ENCODE assay signal across 27 cellular contexts in genomic region chr14:93532550-93532949, GRCh38.
"Had no signal": no experiment of that assay in that cellular context is flagged by ENCODE, and none has a peak within 500 bp of the region (broad histone marks: within the 10 kb centered on the region; RNA-seq: fewer than 3 reads in every experiment).

No MANE protein-coding gene starts in this region.

- DNase-seq: activated CD4-positive, alpha-beta memory T cell treated with anti-CD3 and anti-CD28 coated beads for 36 hours; activated CD4-positive, alpha-beta T cell treated with anti-CD3 and anti-CD28 coated beads, Interleukin-2, amount 10 ng/mL, durations not matched to agents 24 days and 14 days; activated CD4-positive, CD25-positive, alpha-beta regulatory T cell treated with anti-CD3 and anti-CD28 coated beads, Interleukin-2, amount 50 U/mL, for 72 hours; activated CD8-positive, alpha-beta memory T cell treated with anti-CD3 and anti-CD28 coated beads, Interleukin-2, amount 50 U/mL, for 4 hours; activated effector memory CD4-positive, alpha-beta T cell treated with anti-CD3 and anti-CD28 coated beads, Interleukin-2, amount 50 U/mL, for 16 hours; activated naive CD4-positive, alpha-beta T cell treated with anti-CD3 and anti-CD28 coated beads for 36 hours; activated naive CD8-positive, alpha-beta T cell treated with anti-CD3 and anti-CD28 coated beads for 36 hours; activated T-cell treated with anti-CD3 and anti-CD28 coated beads, Interleukin-2, amount 50 U/mL, for 1 hour; adrenal gland; aorta; body of pancreas; colonic mucosa; effector CD8-positive, alpha-beta T cell; erythroblast; gastrocnemius medialis; glutamatergic neuron; left cardiac atrium; left ventricle myocardium superior; naive B cell; psoas muscle; sigmoid colon; small intestine; stimulated activated CD4-positive, alpha-beta T cell treated with anti-CD3 and anti-CD28 coated beads, Interleukin-4, amount 100 ng/mL, for 24 hours; stimulated activated CD8-positive, alpha-beta memory T cell treated with anti-CD3 and anti-CD28 coated beads, Interleukin-4, amount 100 ng/mL, for 48 hours; stimulated activated naive CD8-positive, alpha-beta T cell treated with anti-CD3 and anti-CD28 coated beads, Interleukin-15, amount 100 ng/mL, for 72 hours; substantia nigra had no signal

- ATAC-seq: body of pancreas; gastrocnemius medialis; left cardiac atrium; left ventricle myocardium superior; psoas muscle; stimulated activated memory B cell treated with anti-CD40 and anti-IgM and Interleukin-4, amounts not matched to agents 10 μg/mL and 1 μg/mL and 100 μg/mL, for 72 hours; stimulated activated naive CD8-positive, alpha-beta T cell treated with anti-CD3 and anti-CD28 coated beads, Interleukin-15, amount 100 ng/mL, for 72 hours had no signal
